8 cellular contexts compared by ENCODE assay signal in the genomic region with DNA sequence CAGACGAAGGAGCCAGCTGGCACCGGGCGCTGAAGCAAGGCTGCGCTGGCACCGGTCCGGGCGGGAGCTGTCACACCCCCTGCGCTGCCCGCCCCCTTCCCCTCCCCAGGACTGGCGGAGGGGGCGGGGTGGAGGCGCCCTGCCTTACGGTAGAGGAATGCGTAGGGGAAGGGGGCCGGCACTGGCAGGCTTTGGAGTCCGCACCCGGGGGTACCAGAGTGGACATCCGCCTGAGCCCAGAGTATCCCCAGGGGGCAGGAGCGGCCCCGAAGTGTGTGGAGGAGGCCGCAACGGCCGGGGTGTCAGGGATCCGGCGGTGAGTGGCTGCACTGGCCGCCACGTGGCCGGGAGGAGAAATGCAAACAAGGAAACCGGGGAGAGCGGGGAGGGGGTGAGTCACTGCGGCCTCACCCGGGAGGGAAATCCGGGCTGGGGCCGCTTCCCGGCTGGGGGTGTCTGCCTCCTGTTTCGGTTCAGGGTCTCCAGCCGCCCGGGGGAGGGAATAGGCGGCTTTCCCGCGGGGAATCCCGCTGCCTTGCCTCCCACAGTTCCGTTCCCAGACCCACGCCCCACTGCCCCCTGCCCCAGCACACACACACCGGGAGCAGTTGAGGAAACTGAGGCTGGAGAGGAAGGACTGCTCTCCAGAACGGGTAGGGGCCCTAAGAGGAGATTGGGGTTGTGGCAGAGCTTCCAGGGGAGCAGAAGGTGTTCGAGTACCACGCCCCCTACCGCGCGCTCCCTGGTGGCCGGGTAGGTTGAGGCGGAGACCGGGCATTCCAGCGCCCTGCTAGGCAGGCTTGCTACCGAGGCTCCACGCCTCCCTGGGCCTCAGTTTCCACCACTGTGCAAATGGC. TPM values are rescaled to one million over a fixed set of nuclear protein-coding genes. Genes with fewer than 3 reads are reported as not detected.
DNase-seq lines count a peak whose midpoint lies in the region; ATAC-seq, FAIRE-seq and TF ChIP-seq lines count a peak whose summit lies in the region.

A gene with protein sequence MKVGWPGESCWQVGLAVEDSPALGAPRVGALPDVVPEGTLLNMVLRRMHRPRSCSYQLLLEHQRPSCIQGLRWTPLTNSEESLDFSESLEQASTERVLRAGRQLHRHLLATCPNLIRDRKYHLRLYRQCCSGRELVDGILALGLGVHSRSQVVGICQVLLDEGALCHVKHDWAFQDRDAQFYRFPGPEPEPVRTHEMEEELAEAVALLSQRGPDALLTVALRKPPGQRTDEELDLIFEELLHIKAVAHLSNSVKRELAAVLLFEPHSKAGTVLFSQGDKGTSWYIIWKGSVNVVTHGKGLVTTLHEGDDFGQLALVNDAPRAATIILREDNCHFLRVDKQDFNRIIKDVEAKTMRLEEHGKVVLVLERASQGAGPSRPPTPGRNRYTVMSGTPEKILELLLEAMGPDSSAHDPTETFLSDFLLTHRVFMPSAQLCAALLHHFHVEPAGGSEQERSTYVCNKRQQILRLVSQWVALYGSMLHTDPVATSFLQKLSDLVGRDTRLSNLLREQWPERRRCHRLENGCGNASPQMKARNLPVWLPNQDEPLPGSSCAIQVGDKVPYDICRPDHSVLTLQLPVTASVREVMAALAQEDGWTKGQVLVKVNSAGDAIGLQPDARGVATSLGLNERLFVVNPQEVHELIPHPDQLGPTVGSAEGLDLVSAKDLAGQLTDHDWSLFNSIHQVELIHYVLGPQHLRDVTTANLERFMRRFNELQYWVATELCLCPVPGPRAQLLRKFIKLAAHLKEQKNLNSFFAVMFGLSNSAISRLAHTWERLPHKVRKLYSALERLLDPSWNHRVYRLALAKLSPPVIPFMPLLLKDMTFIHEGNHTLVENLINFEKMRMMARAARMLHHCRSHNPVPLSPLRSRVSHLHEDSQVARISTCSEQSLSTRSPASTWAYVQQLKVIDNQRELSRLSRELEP (minus strand): TSS at position 47 of the 857 bp plus-strand sequence. CDS start 324 bp downstream, outside the sequence.

- DNase-seq in GM19239 (ENCODE audit: insufficient read length, low spot score): peak; percentile 73
- DNase-seq in HL-60 (ENCODE audit: low read depth in 1 of 2, low spot score in 1 of 2): peak; percentile 61 to 79
- peak; percentile 77 for DNase-seq in OCI-M1 (lab: John Stamatoyannopoulos, UW)
- peak; percentile 62 for DNase-seq in activated T-helper 2 cell treated with anti-CD3 and anti-CD28 coated beads, Interferon-gamma antibody, Interleukin-2, Interleukin-4, amounts not matched to agents 10 μg/mL and 5 μg/mL and 100 μg/mL, durations not matched to agents 14 hours and 24 hours and 36 hours (ENCODE audit: low spot score)
- DNase-seq in fibroblast of mammary gland (ENCODE audit: low read depth): peak; percentile 71
- peak; percentile 47 to 81 (median 60) for DNase-seq in naive thymus-derived CD4-positive, alpha-beta T cell

- no peaks in the 10 kb centered on the region for H3K36me3 Mint-ChIP-seq in activated T-helper 2 cell treated with anti-CD3 and anti-CD28 coated beads, Interferon-gamma antibody, Interleukin-2, Interleukin-4, amounts not matched to agents 10 μg/mL and 5 μg/mL and 100 μg/mL, durations not matched to agents 14 hours and 24 hours and 36 hours (ENCODE audit: low read depth)
- no peaks in the 10 kb centered on the region for H3K36me3 Mint-ChIP-seq in naive thymus-derived CD4-positive, alpha-beta T cell
- no peaks in the 10 kb centered on the region for H3K36me3 Mint-ChIP-seq in stimulated activated naive CD8-positive, alpha-beta T cell treated with anti-CD3 and anti-CD28 coated beads, Interleukin-15, Interleukin-2, amounts not matched to agents 100 ng/mL and 50 ng/mL, for 24 hours (ENCODE audit: low read depth)

- ATAC-seq in naive thymus-derived CD4-positive, alpha-beta T cell: peak; percentile 91

- peak within 1 kb of the TSS; percentile 75 for H3K4me3 Mint-ChIP-seq in activated T-helper 2 cell treated with anti-CD3 and anti-CD28 coated beads, Interferon-gamma antibody, Interleukin-2, Interleukin-4, amounts not matched to agents 10 μg/mL and 5 μg/mL and 100 μg/mL, durations not matched to agents 14 hours and 24 hours and 36 hours (ENCODE audit: low read depth)
- H3K4me3 Mint-ChIP-seq in naive thymus-derived CD4-positive, alpha-beta T cell: peak within 1 kb of the TSS; percentile 61 to 85 (median 80)
- H3K4me3 Mint-ChIP-seq in stimulated activated naive CD8-positive, alpha-beta T cell treated with anti-CD3 and anti-CD28 coated beads, Interleukin-15, Interleukin-2, amounts not matched to agents 100 ng/mL and 50 ng/mL, for 24 hours: peak within 1 kb of the TSS; percentile 69

- H3K4me1 Mint-ChIP-seq in activated T-helper 2 cell treated with anti-CD3 and anti-CD28 coated beads, Interferon-gamma antibody, Interleukin-2, Interleukin-4, amounts not matched to agents 10 μg/mL and 5 μg/mL and 100 μg/mL, durations not matched to agents 14 hours and 24 hours and 36 hours (ENCODE audit: low read depth): peaks cover 34% of the 10 kb centered on the region
- H3K4me1 Mint-ChIP-seq in naive thymus-derived CD4-positive, alpha-beta T cell: peaks cover 0 to 23% (median 9%) of the 10 kb centered on the region in 7 donors
- H3K4me1 Mint-ChIP-seq in stimulated activated naive CD8-positive, alpha-beta T cell treated with anti-CD3 and anti-CD28 coated beads, Interleukin-15, Interleukin-2, amounts not matched to agents 100 ng/mL and 50 ng/mL, for 24 hours (ENCODE audit: low read depth): peaks cover 31% of the 10 kb centered on the region

- H3K27ac Mint-ChIP-seq in activated T-helper 2 cell treated with anti-CD3 and anti-CD28 coated beads, Interferon-gamma antibody, Interleukin-2, Interleukin-4, amounts not matched to agents 10 μg/mL and 5 μg/mL and 100 μg/mL, durations not matched to agents 14 hours and 24 hours and 36 hours: no peak within 1 kb of the TSS
- H3K27ac Mint-ChIP-seq in naive thymus-derived CD4-positive, alpha-beta T cell: peak within 1 kb of the TSS in 4 of 9 donors; percentile 29 to 55 (median 47)
- no peak within 1 kb of the TSS for H3K27ac Mint-ChIP-seq in stimulated activated naive CD8-positive, alpha-beta T cell treated with anti-CD3 and anti-CD28 coated beads, Interleukin-15, Interleukin-2, amounts not matched to agents 100 ng/mL and 50 ng/mL, for 24 hours

- no peaks in the 10 kb centered on the region for H3K9me3 Mint-ChIP-seq in activated T-helper 2 cell treated with anti-CD3 and anti-CD28 coated beads, Interferon-gamma antibody, Interleukin-2, Interleukin-4, amounts not matched to agents 10 μg/mL and 5 μg/mL and 100 μg/mL, durations not matched to agents 14 hours and 24 hours and 36 hours
- no peaks in the 10 kb centered on the region for H3K9me3 Mint-ChIP-seq in naive thymus-derived CD4-positive, alpha-beta T cell
- no peaks in the 10 kb centered on the region for H3K9me3 Mint-ChIP-seq in stimulated activated naive CD8-positive, alpha-beta T cell treated with anti-CD3 and anti-CD28 coated beads, Interleukin-15, Interleukin-2, amounts not matched to agents 100 ng/mL and 50 ng/mL, for 24 hours

- POLR2A ChIA-PET in naive thymus-derived CD4-positive, alpha-beta T cell (lab: Charles Lee): interaction anchor here (0.7 to 1.9 kb wide), 3 partner anchors 8 to 435 kb away, joined by 5 to 10 read pairs (median 6); no protein-coding TSS in a partner anchor

- H3K27me3 ChIP-seq in HL-60 (ENCODE audit: insufficient read depth, poor library complexity, severe bottlenecking): no peaks in the 10 kb centered on the region
- no peaks in the 10 kb centered on the region for H3K27me3 ChIP-seq in naive thymus-derived CD4-positive, alpha-beta T cell (ENCODE audit: control insufficient read depth in 2 of 2, insufficient read depth in 2 of 2, low read length in 2 of 2)

- peak; percentile 8 for FAIRE-seq in GM19239 (lab: Jason Lieb, UNC)

- intact Hi-C loops in activated T-helper 2 cell treated with anti-CD3 and anti-CD28 coated beads, Interferon-gamma antibody, Interleukin-2, Interleukin-4, amounts not matched to agents 10 μg/mL and 5 μg/mL and 100 μg/mL, durations not matched to agents 14 hours and 24 hours and 36 hours (cut with micrococcal nuclease): loop anchor here (2.0 to 5.0 kb wide), 3 partner anchors 44 to 1542 kb away; no protein-coding TSS in a partner anchor
- intact Hi-C loops in naive thymus-derived CD4-positive, alpha-beta T cell (cut with micrococcal nuclease): loop anchor here (1.0 to 5.0 kb wide), 7 partner anchors 14 to 727 kb away; a partner anchor contains a TSS

- no peaks in the 10 kb centered on the region for H3K36me3 ChIP-seq in naive thymus-derived CD4-positive, alpha-beta T cell (ENCODE audit: control insufficient read depth in 2 of 3, insufficient read depth in 3 of 3, low read length in 3 of 3)

- H3K27me3 Mint-ChIP-seq in activated T-helper 2 cell treated with anti-CD3 and anti-CD28 coated beads, Interferon-gamma antibody, Interleukin-2, Interleukin-4, amounts not matched to agents 10 μg/mL and 5 μg/mL and 100 μg/mL, durations not matched to agents 14 hours and 24 hours and 36 hours (ENCODE audit: low read depth): peaks cover 7% of the 10 kb centered on the region
- H3K27me3 Mint-ChIP-seq in naive thymus-derived CD4-positive, alpha-beta T cell: peaks cover 0 to 5% (median 0%) of the 10 kb centered on the region in 5 donors
- H3K27me3 Mint-ChIP-seq in stimulated activated naive CD8-positive, alpha-beta T cell treated with anti-CD3 and anti-CD28 coated beads, Interleukin-15, Interleukin-2, amounts not matched to agents 100 ng/mL and 50 ng/mL, for 24 hours: no peaks in the 10 kb centered on the region

- H3K27ac ChIP-seq in C4-2B: peak within 1 kb of the TSS; percentile 78
- H3K27ac ChIP-seq in HL-60 (replicated peaks): peak within 1 kb of the TSS; percentile 37
- peak within 1 kb of the TSS; percentile 27 for H3K27ac ChIP-seq in naive thymus-derived CD4-positive, alpha-beta T cell (ENCODE audit: low read depth, low read length)

- H3K4me3 ChIP-seq in HL-60 (replicated peaks; ENCODE audit: insufficient read depth, low read length): peak within 1 kb of the TSS; percentile 68
- H3K4me3 ChIP-seq in fibroblast of mammary gland (ENCODE audit: control insufficient read depth, low read depth, low read length): peak within 1 kb of the TSS; percentile 62
- H3K4me3 ChIP-seq in naive thymus-derived CD4-positive, alpha-beta T cell (ENCODE audit: low read length): peak within 1 kb of the TSS; percentile 66

- peaks cover 9 to 11% of the 10 kb centered on the region in 2 donors for H3K4me1 ChIP-seq in naive thymus-derived CD4-positive, alpha-beta T cell (ENCODE audit: control insufficient read depth in 2 of 2, insufficient read depth in 2 of 2, low read length in 2 of 2)

- TF ChIP-seq CTCF in C4-2B (conservative IDR thresholded peaks at IDR 0.05) (peak; percentile 88), HL-60 (IDR thresholded peaks at IDR 0.05; ENCODE audit: insufficient read depth, low read length) (peak; percentile 8), fibroblast of mammary gland (conservative IDR thresholded peaks at IDR 0.05; ENCODE audit: control insufficient read depth, insufficient read depth, low read depth, low read length) (peak; percentile 43)

- H3K9me3 ChIP-seq in naive thymus-derived CD4-positive, alpha-beta T cell (ENCODE audit: control insufficient read depth in 2 of 3, low read length in 3 of 3): no peaks in the 10 kb centered on the region

- CTCF ChIA-PET in naive thymus-derived CD4-positive, alpha-beta T cell (lab: Charles Lee): interaction anchor here (0.8 to 10.7 kb wide), 9 partner anchors 8 to 76 kb away, joined by 3 to 130 read pairs (median 6); a partner anchor contains a TSS

RNA-seq across cellular contexts. Expression of the gene that starts here (rescaled TPM):
- total RNA-seq in activated T-helper 2 cell treated with anti-CD3 and anti-CD28 coated beads, Interferon-gamma antibody, Interleukin-2, Interleukin-4, amounts not matched to agents 10 μg/mL and 5 μg/mL and 100 μg/mL, durations not matched to agents 14 hours and 24 hours and 36 hours: 1.8 and 2.7 TPM in 2 replicates
- total RNA-seq in naive thymus-derived CD4-positive, alpha-beta T cell: 1 to 10 TPM in 2 of 5 experiments, under 1 TPM in 2, not detected in 1; 0.08 to 1.9 (median 1.1) TPM
- under 1 TPM in 1 of 2 donors, not detected in 1; 0.15 TPM for polyA plus RNA-seq in naive thymus-derived CD4-positive, alpha-beta T cell

Comparison
In these comparisons a context has a peak if more than half of its experiments do, and no peak if none do; other contexts are left out.
1. Peak in every context shown above with its lines: DNase-seq, ATAC-seq, H3K4me3 ChIP-seq and H3K27ac ChIP-seq.
2. H3K27ac ChIP-seq: peak in every context shown above with its lines; median percentile 78 in C4-2B; 37 in HL-60; 27 in naive thymus-derived CD4-positive, alpha-beta T cell.
3. CTCF ChIP-seq: peak in every context shown above with its lines; median percentile 88 in C4-2B; 43 in fibroblast of mammary gland; 8 in HL-60.